8 cellular contexts compared by ENCODE assay signal in the genomic region with DNA sequence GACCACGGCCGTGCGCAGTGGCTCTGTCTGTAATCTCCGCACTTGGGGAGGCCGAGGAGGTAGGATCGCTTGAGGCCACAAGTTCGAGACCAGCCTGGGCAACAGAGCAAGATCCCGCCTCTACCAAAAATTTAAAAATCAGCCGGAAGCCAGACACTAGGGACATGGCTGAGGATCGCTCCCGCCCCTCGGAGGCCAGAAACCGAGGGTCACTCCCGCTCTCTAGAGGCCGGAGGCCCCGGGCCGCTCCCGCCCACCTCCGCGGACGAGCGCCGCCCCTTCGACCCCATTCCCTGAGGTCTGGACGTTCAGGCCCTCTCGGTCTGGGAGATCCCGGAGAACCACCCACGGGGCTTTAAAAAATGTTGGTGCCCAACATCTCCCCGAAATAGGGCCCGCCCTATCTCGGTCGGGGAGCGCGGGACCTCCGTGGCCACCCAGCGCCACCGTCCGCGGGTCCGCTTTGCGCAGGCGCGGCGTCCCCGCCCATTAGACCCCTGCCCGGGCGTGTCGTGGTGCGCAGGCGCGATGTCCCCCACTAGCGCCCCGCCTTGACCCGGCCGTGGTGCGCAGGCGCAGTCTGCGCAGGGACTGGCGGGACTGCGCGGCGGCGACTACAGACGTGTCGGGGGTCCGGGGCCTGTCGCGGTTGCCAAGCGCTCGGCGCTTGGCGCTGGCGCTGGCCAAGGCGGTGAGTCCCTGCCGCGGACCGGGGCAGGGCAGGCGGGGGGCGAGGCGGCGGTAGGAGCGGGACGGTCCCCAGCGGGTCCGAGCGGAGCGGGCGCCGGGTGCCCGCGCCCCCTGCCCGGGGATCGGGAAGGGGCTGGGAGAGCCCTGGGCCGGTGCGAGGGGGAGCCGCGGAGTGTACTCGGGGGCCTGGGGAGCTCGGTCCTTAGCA.
A peak's percentile ranks its signal among the peaks of the same experiment; 100 is the strongest.
DNase-seq lines count a peak whose midpoint lies in the region; ATAC-seq and TF ChIP-seq lines count a peak whose summit lies in the region.
"Not testable (repeated sequence)": the region's sequence is repeated elsewhere in the genome, so short reads cannot be mapped to it uniquely, and the experiment has no call there.

No MANE protein-coding gene starts in this region.

- peak overlapping the region; percentile 52 for H3K4me3 ChIP-seq in NB4 (ENCODE audit: low read depth, low read length)
- H3K4me3 ChIP-seq in sigmoid colon = peak overlapping the region; percentile 54 to 78 (median 58)
- H3K4me3 ChIP-seq in tibial artery = peak overlapping the region; percentile 62 to 77

- TF ChIP-seq CTCF in NB4 (IDR thresholded peaks at IDR 0.05; ENCODE audit: low read depth, low read length); sigmoid colon (IDR thresholded peaks at IDR 0.05); tibial artery (IDR thresholded peaks at IDR 0.05): not testable (repeated sequence)

- not testable (repeated sequence) for TF ChIP-seq EP300 in sigmoid colon (IDR thresholded peaks at IDR 0.05)

- intact Hi-C loops in sigmoid colon (cut with DNase I) = loop anchor here (5.0 kb wide), 1 partner anchor 195 kb away; no protein-coding TSS in a partner anchor
- intact Hi-C loops in tibial artery (cut with DNase I; ENCODE audit: low total_unique reads) = not testable (repeated sequence)

- H3K27me3 ChIP-seq in layer of hippocampus (ENCODE audit: control insufficient read depth, insufficient read depth, low read length); sigmoid colon; tibial artery: not testable (repeated sequence)

- H3K36me3 ChIP-seq in sigmoid colon, tibial artery: not testable (repeated sequence)

- TF ChIP-seq POLR2A in NB4 (IDR thresholded peaks at IDR 0.05; ENCODE audit: extremely low read depth, insufficient read length) = peak; percentile 51
- not testable (repeated sequence) for TF ChIP-seq POLR2A in sigmoid colon (IDR thresholded peaks at IDR 0.05)

- not testable (repeated sequence) for H3K4me1 ChIP-seq in sigmoid colon, tibial artery

- ATAC-seq in GM18520 (IDR thresholded peaks at IDR 0.05; ENCODE audit: unreplicated experiment) (peak; percentile 84), HG02798 (IDR thresholded peaks at IDR 0.05; ENCODE audit: poor library complexity, unreplicated experiment) (peak; percentile 93)

- DNase-seq in NB4 (ENCODE audit: low read depth) (peak; percentile 81), ecto neural progenitor cell (ENCODE audit: low spot score) (peak; percentile 88), sigmoid colon (peak; percentile 93), tibial artery (peak; percentile 92)
- DNase-seq in activated CD8-positive, alpha-beta memory T cell treated with anti-CD3 and anti-CD28 coated beads, Interleukin-2, amount 50 U/mL, for 4 hours = peak; percentile 72

- H3K9me3 ChIP-seq in sigmoid colon, tibial artery: not testable (repeated sequence)

- H3K27ac ChIP-seq in layer of hippocampus (ENCODE audit: low read depth, low read length) (peak overlapping the region; percentile 57), sigmoid colon (peak overlapping the region; percentile 77 to 89 (median 83)), tibial artery (peak overlapping the region; percentile 83 to 88)

- 1 to 4% methylated on average over 96 to 97 of the region's 99 CpGs for WGBS in sigmoid colon, 2 donors

Comparison
In these comparisons a context has a peak if more than half of its experiments do, and no peak if none do; other contexts are left out.
1. Peak in every context shown above with its lines: DNase-seq, ATAC-seq, H3K4me3 ChIP-seq and H3K27ac ChIP-seq.